11 cellular contexts compared by ENCODE assay signal in genomic region chr14:103724116-103724515, GRCh38. TPM values are rescaled to one million over a fixed set of nuclear protein-coding genes. Genes with fewer than 3 reads are reported as not detected.
DNase-seq lines count a peak whose midpoint lies in the region; ATAC-seq and TF ChIP-seq lines count a peak whose summit lies in the region.
"Had no signal": no experiment of that assay in that cellular context is flagged by ENCODE, and none has a peak within 500 bp of the region (broad histone marks: within the 10 kb centered on the region; RNA-seq: fewer than 3 reads in every experiment).

No MANE protein-coding gene starts in this region.

- peaks cover 36% of the 10 kb centered on the region for H3K4me1 Mint-ChIP-seq in brain

- H3K27ac Mint-ChIP-seq in brain = peak overlapping the region in 3 of 5 experiments; percentile 74 to 95 (median 80)
- H3K27ac Mint-ChIP-seq: B cell had no signal

- intact Hi-C loops in left ventricle myocardium inferior (cut with micrococcal nuclease) = no loop called here
- intact Hi-C loops in psoas muscle (cut with DNase I) = no loop called here

- peaks cover 9% of the 10 kb centered on the region for H3K36me3 ChIP-seq in BE2C
- H3K36me3 ChIP-seq in left ventricle myocardium inferior = peaks cover 18% of the 10 kb centered on the region
- peaks cover 0 to 24% of the 10 kb centered on the region in 2 donors for H3K36me3 ChIP-seq in psoas muscle (ENCODE audit: insufficient read depth in 1 of 2, low read depth in 1 of 2)

- peaks cover 8% of the 10 kb centered on the region for H3K36me3 Mint-ChIP-seq in brain

- DNase-seq in BE2C = peak; percentile 76
- DNase-seq in left ventricle myocardium inferior = peak; percentile 75
- peak; percentile 76 to 77 for DNase-seq in psoas muscle
- DNase-seq in activated gamma-delta T cell treated with Interleukin-2 at 50 U/mL for 16 hours = no peak
- no peak for DNase-seq in NCI-H82 treated with DMSO at 0.1 percent for 48 hours (lab: John Stamatoyannopoulos, UW; ENCODE audit: unreplicated experiment)
- no peak for DNase-seq in UCSD-AML1 (lab: John Stamatoyannopoulos, UW; ENCODE audit: unreplicated experiment)
- DNase-seq: activated T-cell treated with anti-CD3 and anti-CD28 coated beads for 4 hours, NCI-H510A treated with DMSO at 0.1 percent for 48 hours had no signal

- H3K27me3 ChIP-seq in BE2C (no peaks in the 10 kb centered on the region), left ventricle myocardium inferior (ENCODE audit: low read depth) (no peaks in the 10 kb centered on the region), psoas muscle (ENCODE audit: insufficient read depth in 3 of 3, low read length in 2 of 3) (no peaks in the 10 kb centered on the region)

- H3K27ac ChIP-seq in left ventricle myocardium inferior (replicated peaks) (peak overlapping the region; percentile 71), psoas muscle (peak overlapping the region; percentile 55)

- TF ChIP-seq CTCF in BE2C (IDR thresholded peaks at IDR 0.05; ENCODE audit: low read depth, low read length) (peak; percentile 29; the same call in 1 of the 2 replicates), brain (conservative IDR thresholded peaks at IDR 0.05) (no peak), left ventricle myocardium inferior (IDR thresholded peaks at IDR 0.05; ENCODE audit: borderline replicate concordance) (peak; percentile 36), psoas muscle (IDR thresholded peaks at IDR 0.05) (no peak)

- H3K9me3 ChIP-seq in BE2C (no peaks in the 10 kb centered on the region), left ventricle myocardium inferior (replicated peaks) (no peaks in the 10 kb centered on the region), psoas muscle (no peaks in the 10 kb centered on the region)

- H3K4me1 ChIP-seq in BE2C = peaks cover 5% of the 10 kb centered on the region
- H3K4me1 ChIP-seq in left ventricle myocardium inferior = peaks cover 57% of the 10 kb centered on the region
- peaks cover 62% of the 10 kb centered on the region for H3K4me1 ChIP-seq in psoas muscle

- H3K9me3 Mint-ChIP-seq in brain = no peaks in the 10 kb centered on the region

- H3K4me3 Mint-ChIP-seq in brain = no peak overlapping the region
- H3K4me3 Mint-ChIP-seq: B cell had no signal

- ATAC-seq in psoas muscle (peak in 3 of 4 donors; percentile 5 to 30 (median 14)), HG03469 (IDR thresholded peaks at IDR 0.05; ENCODE audit: unreplicated experiment) (no peak)

- H3K27me3 Mint-ChIP-seq in brain = no peaks in the 10 kb centered on the region
- H3K27me3 Mint-ChIP-seq: B cell had no signal

- H3K4me3 ChIP-seq in BE2C (ENCODE audit: low read depth, low read length) = no peak overlapping the region
- no peak overlapping the region for H3K4me3 ChIP-seq in left ventricle myocardium inferior
- H3K4me3 ChIP-seq in psoas muscle = no peak overlapping the region

- 50 to 55% (median 54%) methylated on average over 15 to 20 of the region's 20 CpGs for WGBS in psoas muscle, 3 donors

RNA-seq across cellular contexts. Expression of gene ZFYVE21, which starts 8.5 kb away (rescaled TPM):
- 41.4 TPM for polyA plus RNA-seq in BE2C (2012; ENCODE audit: insufficient read depth, insufficient read length, low read depth)
- polyA plus RNA-seq in brain (ENCODE audit: insufficient read depth, low read depth, low replicate concordance) = 47.5 TPM
- total RNA-seq in left ventricle myocardium inferior = 50.5 TPM
- 10 to 100 TPM; 14.3 to 27.1 (median 20.8) TPM for total RNA-seq in psoas muscle
- 10 to 100 TPM; 14.0 to 21.7 (median 16.9) TPM for polyA plus RNA-seq in psoas muscle

RNA-seq across cellular contexts. Expression of gene XRCC3, which starts 8.9 kb away (rescaled TPM):
- polyA plus RNA-seq in BE2C (2012; ENCODE audit: insufficient read depth, insufficient read length, low read depth) = 14.1 TPM
- polyA plus RNA-seq in brain (ENCODE audit: insufficient read depth, low read depth, low replicate concordance) = 17.5 TPM
- 4.1 TPM for total RNA-seq in left ventricle myocardium inferior
- 1 to 10 TPM; 1.1 to 2.5 (median 1.4) TPM for total RNA-seq in psoas muscle
- polyA plus RNA-seq in psoas muscle = 1 to 10 TPM in 2 of 3 donors, under 1 TPM in 1; 1.00 to 2.5 (median 1.8) TPM

Comparison
In these comparisons a context has a peak if more than half of its experiments do, and no peak if none do; other contexts are left out.
1. DNase-seq: peak in BE2C (single experiment), left ventricle myocardium inferior (single experiment) and psoas muscle (2 of 2); none in activated gamma-delta T cell treated with Interleukin-2 at 50 U/mL for 16 hours (single experiment), NCI-H82 treated with DMSO at 0.1 percent for 48 hours (single experiment) and UCSD-AML1 (single experiment).
2. CTCF ChIP-seq: peak in BE2C (single experiment) and left ventricle myocardium inferior (single experiment); none in brain (0 of 2) and psoas muscle (single experiment).